Comparison of ENCODE assay signal across 8 cellular contexts in the genomic region with DNA sequence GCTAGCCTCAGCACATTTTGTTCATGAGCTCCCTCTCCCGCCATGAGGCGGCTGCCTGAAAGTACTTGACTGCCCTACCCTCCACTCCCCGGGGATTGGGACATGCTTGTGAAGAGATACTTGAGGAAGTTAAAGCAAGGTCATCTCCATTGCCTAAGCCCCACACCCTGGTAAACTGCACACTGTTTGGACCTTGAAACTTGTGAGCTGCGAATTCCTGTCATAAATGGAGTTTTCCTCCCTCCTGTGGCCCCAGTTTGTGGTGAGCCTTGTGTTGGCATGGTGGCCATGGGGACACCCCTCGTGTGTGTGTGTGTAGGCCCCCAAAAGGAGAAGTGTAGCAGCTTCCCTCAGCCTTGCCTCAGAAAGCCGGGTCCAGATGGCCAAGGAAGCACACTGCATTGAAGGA.
DNase-seq lines count a peak whose midpoint lies in the region; ATAC-seq and TF ChIP-seq lines count a peak whose summit lies in the region.

No MANE protein-coding gene starts in this region.

- no peak overlapping the region for H3K56ac ChIP-seq in H9 (ENCODE audit: insufficient read length, low read depth, low read length)

- H3K4me1 Mint-ChIP-seq in H9, result peaks cover 51 to 52% of the 10 kb centered on the region in 2 experiments

- H3K79me2 ChIP-seq in H9 (ENCODE audit: insufficient read depth, low read length), result no peaks in the 10 kb centered on the region

- H3K36me3 ChIP-seq in BLaER1, result no peaks in the 10 kb centered on the region
- H3K36me3 ChIP-seq in RWPE2 (ENCODE audit: low read depth), result no peaks in the 10 kb centered on the region
- no peaks in the 10 kb centered on the region for H3K36me3 ChIP-seq in heart left ventricle
- no peaks in the 10 kb centered on the region for H3K36me3 ChIP-seq in ovary
- H3K36me3 ChIP-seq in WERI-Rb-1, result no peaks in the 10 kb centered on the region

- TF ChIP-seq POLR2A in heart left ventricle (IDR thresholded peaks at IDR 0.05) (no peak), ovary (IDR thresholded peaks at IDR 0.05) (no peak)

- DNase-seq in RWPE2 (ENCODE audit: low spot score) (no peak), heart left ventricle (peak; percentile 60 to 84 (median 71)), ovary (peak in 3 of 5 donors; percentile 39 to 54 (median 50)), H9 (no peak), NCI-H2107 treated with DMSO at 0.1 percent for 48 hours (lab: John Stamatoyannopoulos, UW; ENCODE audit: unreplicated experiment) (no peak), WERI-Rb-1 (no peak)

- H3K9me3 ChIP-seq in BLaER1, result no peaks in the 10 kb centered on the region
- H3K9me3 ChIP-seq in RWPE2 (ENCODE audit: severe bottlenecking), result no peaks in the 10 kb centered on the region
- H3K9me3 ChIP-seq in heart left ventricle, result no peaks in the 10 kb centered on the region
- no peaks in the 10 kb centered on the region for H3K9me3 ChIP-seq in ovary
- H3K9me3 ChIP-seq in H9 (ENCODE audit: control insufficient read depth, low read depth, low read length), result no peaks in the 10 kb centered on the region
- H3K9me3 ChIP-seq in WERI-Rb-1 (ENCODE audit: severe bottlenecking), result no peaks in the 10 kb centered on the region

- no peak overlapping the region for H2BK120ac ChIP-seq in H9 (ENCODE audit: low read depth, low read length, poor library complexity, severe bottlenecking)

- H3K4me1 ChIP-seq in BLaER1 (peaks cover 92% of the 10 kb centered on the region), RWPE2 (ENCODE audit: insufficient read depth, poor library complexity, severe bottlenecking) (peaks cover 41% of the 10 kb centered on the region), heart left ventricle (peaks cover 2 to 90% (median 36%) of the 10 kb centered on the region in 12 donors), ovary (ENCODE audit: insufficient read depth) (peaks cover 53% of the 10 kb centered on the region), H9 (ENCODE audit: insufficient read depth, low read length) (peaks cover 15% of the 10 kb centered on the region)

- no peak overlapping the region for H2BK5ac ChIP-seq in H9 (ENCODE audit: insufficient read length, low read length)

- no peak overlapping the region for H3K4me3 Mint-ChIP-seq in H9

- H2AK5ac ChIP-seq in H9 (ENCODE audit: insufficient read length, low read length), result no peak overlapping the region

- no peak overlapping the region for H3K18ac ChIP-seq in H9 (ENCODE audit: insufficient read length, low read depth, low read length)

- H2BK15ac ChIP-seq in H9 (ENCODE audit: low read depth, low read length), result no peak overlapping the region

- no peak overlapping the region for H4K91ac ChIP-seq in H9 (ENCODE audit: insufficient read length, low read depth, low read length)

- no peak overlapping the region for H3K4ac ChIP-seq in H9 (ENCODE audit: low read depth, low read length)

- H3K27me3 ChIP-seq in BLaER1 (no peaks in the 10 kb centered on the region), RWPE2 (ENCODE audit: insufficient read depth, poor library complexity, severe bottlenecking) (no peaks in the 10 kb centered on the region), heart left ventricle (no peaks in the 10 kb centered on the region), ovary (no peaks in the 10 kb centered on the region), H9 (ENCODE audit: insufficient read depth, low read length) (no peaks in the 10 kb centered on the region), WERI-Rb-1 (ENCODE audit: insufficient read depth, low read depth, severe bottlenecking) (no peaks in the 10 kb centered on the region)

- H3K4me3 ChIP-seq in BLaER1, result no peak overlapping the region
- H3K4me3 ChIP-seq in RWPE2 (ENCODE audit: severe bottlenecking), result no peak overlapping the region
- H3K4me3 ChIP-seq in heart left ventricle, result no peak overlapping the region
- no peak overlapping the region for H3K4me3 ChIP-seq in ovary
- H3K4me3 ChIP-seq in WERI-Rb-1 (ENCODE audit: low read depth, low read length), result no peak overlapping the region

- peak overlapping the region; percentile 44 for H3K9ac ChIP-seq in BLaER1
- no peak overlapping the region for H3K9ac ChIP-seq in H9 (ENCODE audit: extremely low read depth, insufficient read length, low read length)

- H3K27me3 Mint-ChIP-seq in H9 (ENCODE audit: low read depth), result no peaks in the 10 kb centered on the region; the same call in 1 of the 2 replicates

- H3K27ac ChIP-seq in BLaER1 (peak overlapping the region; percentile 96), RWPE2 (ENCODE audit: poor library complexity, severe bottlenecking) (peak overlapping the region; percentile 40), heart left ventricle (peak overlapping the region in 6 of 12 donors; percentile 35 to 92 (median 50)), ovary (peak overlapping the region in 1 of 2 donors; percentile 44), H9 (ENCODE audit: insufficient read length, low read depth, low read length) (no peak overlapping the region), WERI-Rb-1 (no peak overlapping the region)

- TF ChIP-seq CTCF in RWPE2 (IDR thresholded peaks at IDR 0.05; ENCODE audit: poor library complexity, severe bottlenecking), result no peak
- no peak for TF ChIP-seq CTCF in heart left ventricle (IDR thresholded peaks at IDR 0.05)
- TF ChIP-seq CTCF in ovary (IDR thresholded peaks at IDR 0.05), result no peak
- TF ChIP-seq CTCF in H9 (conservative IDR thresholded peaks at IDR 0.05), result no peak
- TF ChIP-seq CTCF in WERI-Rb-1 (IDR thresholded peaks at IDR 0.05; ENCODE audit: low read depth, low read length), result no peak

- H3K23me2 ChIP-seq in H9 (ENCODE audit: insufficient read length, low read depth, low read length, poor library complexity, severe bottlenecking), result peaks cover 2% of the 10 kb centered on the region

- intact Hi-C loops in heart left ventricle (cut with DNase I), result loop anchor here in 4 of 10 donors (10.0 kb wide), 4 partner anchors 127 to 397 kb away; a partner anchor contains a TSS
- intact Hi-C loops in ovary (cut with DNase I), result loop anchor here (10.0 kb wide), 5 partner anchors 147 to 417 kb away; a partner anchor contains a TSS

- no peaks in the 10 kb centered on the region for H3K9me3 Mint-ChIP-seq in H9

- no peak overlapping the region for H2BK20ac ChIP-seq in H9 (ENCODE audit: low read depth, low read length, poor library complexity, severe bottlenecking)

- H3K23ac ChIP-seq in H9 (ENCODE audit: insufficient read length, low read depth, low read length), result no peak overlapping the region

- no peak overlapping the region for H3T11ph ChIP-seq in H9 (ENCODE audit: low read length)

- ATAC-seq in RWPE2 (ENCODE audit: low read depth), result no peak
- ATAC-seq in heart left ventricle, result peak; percentile 47 to 89 (median 71)
- ATAC-seq in HG03139 (IDR thresholded peaks at IDR 0.05; ENCODE audit: unreplicated experiment), result no peak

- H3K4me2 ChIP-seq in BLaER1 (peak overlapping the region; percentile 82), H9 (ENCODE audit: insufficient read depth, insufficient read length, low read length) (no peak overlapping the region)

- no peak overlapping the region for H3K27ac Mint-ChIP-seq in H9

- H3K36me3 Mint-ChIP-seq in H9 (ENCODE audit: insufficient read depth in 1 of 3, low read depth in 3 of 3), result no peaks in the 10 kb centered on the region

- WGBS in heart left ventricle, 4 donors, result 62 to 76% (median 74%) methylated on average over 6 of the region's 6 CpGs
- 55 to 56% (median 55%) methylated on average over 6 of the region's 6 CpGs for WGBS in ovary, 3 donors
- no CpG with 5 or more reads among the region's 6 CpGs for WGBS in H9 (ENCODE audit: extremely low coverage, insufficient read length, low lambda C conversion rate)

- TF ChIP-seq EP300 in ovary (IDR thresholded peaks at IDR 0.05), result no peak

- no peak overlapping the region for H2AFZ ChIP-seq in H9 (ENCODE audit: low read length)

- H3K14ac ChIP-seq in H9 (ENCODE audit: insufficient read depth, low read length), result no peak overlapping the region; the same call in 1 of the 2 replicates

- H4K5ac ChIP-seq in H9 (ENCODE audit: insufficient read length, low read depth, low read length), result no peak overlapping the region

- H4K20me1 ChIP-seq in BLaER1, result no peaks in the 10 kb centered on the region
- no peaks in the 10 kb centered on the region for H4K20me1 ChIP-seq in H9 (ENCODE audit: control insufficient read depth, insufficient read depth, insufficient read length)

- no peaks in the 10 kb centered on the region for H3K79me1 ChIP-seq in H9 (ENCODE audit: insufficient read depth, low read depth, low read length, poor library complexity, severe bottlenecking)

- no peak overlapping the region for H4K8ac ChIP-seq in H9 (replicated peaks; ENCODE audit: insufficient read length, low read depth, low read length)

- H2BK12ac ChIP-seq in H9 (ENCODE audit: insufficient read length, low read depth, low read length), result no peak overlapping the region

Comparison
In these comparisons a context has a peak if more than half of its experiments do, and no peak if none do; other contexts are left out.
1. H3K27ac ChIP-seq: peak in BLaER1 (single experiment) and RWPE2 (single experiment); none in H9 (single experiment) and WERI-Rb-1 (single experiment).
2. ATAC-seq: peak in heart left ventricle (4 of 4); none in RWPE2 (single experiment) and HG03139 (single experiment).
3. DNase-seq: peak in heart left ventricle (5 of 5) and ovary (3 of 5); none in RWPE2 (single experiment), H9 (single experiment), NCI-H2107 treated with DMSO at 0.1 percent for 48 hours (single experiment) and WERI-Rb-1 (single experiment).